29 cellular contexts compared by ENCODE assay signal in the genomic region with DNA sequence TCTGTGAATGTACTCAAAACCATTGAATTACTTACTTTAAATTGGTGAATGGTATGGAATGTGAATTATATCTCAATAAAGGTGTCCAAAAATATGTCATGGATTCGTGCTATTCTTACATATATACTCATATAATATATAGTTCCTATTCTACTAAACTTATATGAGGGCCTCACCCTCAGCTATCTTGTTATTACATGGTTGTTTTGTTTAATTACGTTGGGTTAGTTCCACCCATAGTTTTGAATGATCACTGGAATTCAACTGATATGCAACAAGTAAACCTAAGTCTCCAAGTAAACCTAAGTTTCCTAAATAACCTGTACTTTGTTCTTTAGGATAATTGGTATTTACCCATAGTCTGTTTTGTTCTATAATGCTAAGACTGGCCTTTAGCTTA.
"Had no signal": no experiment of that assay in that cellular context is flagged by ENCODE, and none has a peak within 500 bp of the region (broad histone marks: within the 10 kb centered on the region; RNA-seq: fewer than 3 reads in every experiment).

No MANE protein-coding gene starts in this region.

- H3K9ac ChIP-seq: parathyroid adenoma had no signal

- FAIRE-seq: small intestine had no signal

- ATAC-seq: naive thymus-derived CD8-positive, alpha-beta T cell; natural killer cell treated with Interleukin-12 subunit alpha and Interleukin-12 subunit beta and Interleukin-15 and Interleukin-18, amount 100 ng/mL, for 72 hours; psoas muscle; right cardiac atrium; right lobe of liver; stimulated activated memory B cell treated with anti-CD40 and anti-IgM and Interleukin-4, amounts not matched to agents 10 μg/mL and 1 μg/mL and 100 μg/mL, for 72 hours; stimulated activated naive CD8-positive, alpha-beta T cell treated with anti-CD3 and anti-CD28 coated beads, Interleukin-15, amount 100 ng/mL, for 72 hours; stimulated activated naive CD8-positive, alpha-beta T cell treated with anti-CD3 and anti-CD28 coated beads, Interleukin-15, Interleukin-2, amounts not matched to agents 100 U/mL and 50 U/mL, for 24 hours; upper lobe of right lung had no signal

- H3K4me1 Mint-ChIP-seq: naive thymus-derived CD8-positive, alpha-beta T cell; neural crest cell; stimulated activated memory B cell treated with anti-CD40 and anti-IgM and Interleukin-4, amounts not matched to agents 10 μg/mL and 1 μg/mL and 100 μg/mL, for 72 hours; stimulated activated naive CD8-positive, alpha-beta T cell treated with anti-CD3 and anti-CD28 coated beads, Interleukin-15, amount 100 ng/mL, for 72 hours had no signal

- H3K9me3 ChIP-seq: neutrophil, psoas muscle, right lobe of liver, sigmoid colon, suprapubic skin, testis, tibial artery, transverse colon, upper lobe of right lung, uterus had no signal

- H3K27ac ChIP-seq: neutrophil, parathyroid adenoma, psoas muscle, right lobe of liver, sigmoid colon, suprapubic skin, testis, tibial artery, upper lobe of right lung, uterus had no signal

- H3K4me1 ChIP-seq: parathyroid adenoma, psoas muscle, right lobe of liver, suprapubic skin, testis, tibial artery, transverse colon, upper lobe of right lung, uterus had no signal

- H3K36me3 Mint-ChIP-seq: natural killer cell treated with Interleukin-12 subunit alpha and Interleukin-12 subunit beta and Interleukin-15 and Interleukin-18, amount 100 ng/mL, for 72 hours; stimulated activated memory B cell treated with anti-CD40 and anti-IgM and Interleukin-4, amounts not matched to agents 10 μg/mL and 1 μg/mL and 100 μg/mL, for 72 hours; type B pancreatic cell had no signal

- H3K27me3 Mint-ChIP-seq: stimulated activated memory B cell treated with anti-CD40 and anti-IgM and Interleukin-4, amounts not matched to agents 10 μg/mL and 1 μg/mL and 100 μg/mL, for 72 hours had no signal

- H3K36me3 ChIP-seq: neutrophil, right lobe of liver, sigmoid colon, suprapubic skin, tibial artery, transverse colon, upper lobe of right lung, uterus had no signal

- H3K27ac Mint-ChIP-seq: naive thymus-derived CD8-positive, alpha-beta T cell; natural killer cell treated with Interleukin-12 subunit alpha and Interleukin-12 subunit beta and Interleukin-15 and Interleukin-18, amount 100 ng/mL, for 72 hours; nephron progenitor cell; progenitor cell of endocrine pancreas; stimulated activated memory B cell treated with anti-CD40 and anti-IgM and Interleukin-4, amounts not matched to agents 10 μg/mL and 1 μg/mL and 100 μg/mL, for 72 hours; stimulated activated naive CD8-positive, alpha-beta T cell treated with anti-CD3 and anti-CD28 coated beads, Interleukin-15, amount 100 ng/mL, for 72 hours; type B pancreatic cell had no signal

- H3K4me3 ChIP-seq: psoas muscle, right lobe of liver, sigmoid colon, suprapubic skin, testis, tibial artery, transverse colon, upper lobe of right lung, uterus had no signal

- H3K27me3 ChIP-seq: neutrophil, right lobe of liver, sigmoid colon, suprapubic skin, testis, tibial artery, transverse colon, upper lobe of right lung, uterus had no signal

- H3K79me2 ChIP-seq: parathyroid adenoma had no signal

- H3K9me3 Mint-ChIP-seq: naive thymus-derived CD8-positive, alpha-beta T cell; stimulated activated naive CD8-positive, alpha-beta T cell treated with anti-CD3 and anti-CD28 coated beads, Interleukin-15, amount 100 ng/mL, for 72 hours; type B pancreatic cell had no signal

- H3K4me3 Mint-ChIP-seq: naive thymus-derived CD8-positive, alpha-beta T cell; natural killer cell treated with Interleukin-12 subunit alpha and Interleukin-12 subunit beta and Interleukin-15 and Interleukin-18, amount 100 ng/mL, for 72 hours; nephron progenitor cell; neural crest cell; stimulated activated memory B cell treated with anti-CD40 and anti-IgM and Interleukin-4, amounts not matched to agents 10 μg/mL and 1 μg/mL and 100 μg/mL, for 72 hours; stimulated activated naive CD8-positive, alpha-beta T cell treated with anti-CD3 and anti-CD28 coated beads, Interleukin-15, amount 100 ng/mL, for 72 hours; type B pancreatic cell had no signal

- H2AFZ ChIP-seq: parathyroid adenoma had no signal

- DNase-seq: naive thymus-derived CD8-positive, alpha-beta T cell; nephron progenitor cell; nucleus accumbens; psoas muscle; right cardiac atrium; right lobe of liver; sigmoid colon; small intestine; stimulated activated CD4-positive, alpha-beta T cell treated with anti-CD3 and anti-CD28 coated beads, Interleukin-15, amount 100 ng/mL, for 24 hours; stimulated activated CD4-positive, alpha-beta T cell treated with anti-CD3 and anti-CD28 coated beads, Interleukin-4, amount 100 ng/mL, for 1 hour; stimulated activated CD4-positive, alpha-beta T cell treated with anti-CD3 and anti-CD28 coated beads, Interleukin-4, amount 100 ng/mL, for 4 hours; stimulated activated CD8-positive, alpha-beta memory T cell treated with anti-CD3 and anti-CD28 coated beads, Interleukin-4, amount 100 ng/mL, for 48 hours; stimulated activated naive CD4-positive, alpha-beta T cell; stimulated activated naive CD8-positive, alpha-beta T cell treated with anti-CD3 and anti-CD28 coated beads, Interleukin-15, amount 100 ng/mL, for 72 hours; stimulated activated naive CD8-positive, alpha-beta T cell treated with anti-CD3 and anti-CD28 coated beads, Interleukin-15, Interleukin-2, amounts not matched to agents 100 U/mL and 50 U/mL, for 24 hours; substantia nigra; testis; tibial artery; upper lobe of right lung; uterus had no signal
